In genomic region chr18:29711931-29712330, GRCh38 we compare ENCODE assay signal across 1 cellular context.
TF ChIP-seq lines count a peak whose summit lies in the region.

No MANE protein-coding gene starts in this region.

TF ChIP-seq in H1, 55 proteins besides CTCF, POLR2A, EP300 and RAD21:
- TF ChIP-seq TEAD4 (IDR thresholded peaks at IDR 0.05; ENCODE audit: low read depth, low read length) = no peak
- TF ChIP-seq TCF12 (IDR thresholded peaks at IDR 0.05; ENCODE audit: low read depth, low read length) = no peak
- no peak for TF ChIP-seq CBX5 (IDR thresholded peaks at IDR 0.05; ENCODE audit: low read depth, low read length)
- no peak for TF ChIP-seq GABPA (IDR thresholded peaks at IDR 0.05; ENCODE audit: borderline replicate concordance, insufficient read depth, low read length)
- peak; percentile 99 for TF ChIP-seq SRF (IDR thresholded peaks at IDR 0.05; ENCODE audit: low read depth, low read length)
- TF ChIP-seq MAX (IDR thresholded peaks at IDR 0.05) = peak; percentile 81
- peak; percentile 96 for TF ChIP-seq YY1 (IDR thresholded peaks at IDR 0.05; ENCODE audit: low read depth, low read length)
- TF ChIP-seq SUZ12 (IDR thresholded peaks at IDR 0.05; ENCODE audit: low read length) = no peak
